Comparison of ENCODE assay signal across 26 cellular contexts in the genomic region with DNA sequence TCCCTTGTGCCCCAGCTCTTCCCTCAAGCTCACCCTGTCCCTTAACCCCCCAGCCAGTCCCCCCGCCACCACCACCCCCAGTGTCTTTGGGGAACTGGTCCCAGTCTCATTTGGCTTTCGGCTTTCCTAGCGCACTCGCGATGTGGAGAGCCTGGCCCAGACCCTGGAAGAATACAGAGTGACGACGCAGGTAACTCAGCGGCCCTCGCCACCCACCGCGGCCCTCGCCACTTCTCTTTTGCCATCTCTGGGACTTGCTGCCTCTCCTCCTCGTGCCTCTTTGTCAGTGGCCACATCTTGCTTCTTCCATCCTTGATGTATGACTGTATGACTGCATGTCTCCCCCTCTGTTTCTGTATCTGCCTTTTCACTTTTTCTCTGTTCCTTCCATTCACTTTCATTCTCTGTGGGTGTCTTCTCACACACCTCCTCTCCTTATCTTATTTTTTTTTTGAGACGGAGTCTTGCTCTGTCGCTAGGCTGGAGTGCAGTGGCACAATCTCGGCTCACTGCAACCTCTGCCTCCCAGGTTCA. TPM values are rescaled to one million over a fixed set of nuclear protein-coding genes. Genes with fewer than 3 reads are reported as not detected.
"Had no signal": no experiment of that assay in that cellular context is flagged by ENCODE, and none has a peak within 500 bp of the region (broad histone marks: within the 10 kb centered on the region; RNA-seq: fewer than 3 reads in every experiment).

No MANE protein-coding gene starts in this region.

- H3K27ac ChIP-seq: brain microvascular endothelial cell, coronary artery, esophagus muscularis mucosa, left ventricle myocardium inferior, prostate gland, skin epidermis had no signal

- H3K4me1 ChIP-seq: esophagus muscularis mucosa, left ventricle myocardium inferior, prostate gland had no signal

- H3K27me3 ChIP-seq: brain microvascular endothelial cell had no signal

- H3K27ac Mint-ChIP-seq: activated B cell treated with CpG ODN at 0.5 μM for 24 hours, memory B cell, natural killer cell, type B pancreatic cell had no signal

- H3K4me3 ChIP-seq: coronary artery, esophagus muscularis mucosa, left ventricle myocardium inferior, mucosa of descending colon, prostate gland, skin epidermis had no signal

- H3K9me3 Mint-ChIP-seq: activated B cell treated with CpG ODN at 0.5 μM for 24 hours; activated CD4-positive, alpha-beta T cell treated with anti-CD3 and anti-CD28 coated beads, Interleukin-2, amount 10 ng/mL, durations not matched to agents 24 days and 14 days; central memory CD8-positive, alpha-beta T cell; natural killer cell; type B pancreatic cell had no signal

- H3K36me3 Mint-ChIP-seq: memory B cell, natural killer cell, type B pancreatic cell had no signal

- H3K27me3 Mint-ChIP-seq: activated B cell treated with CpG ODN at 0.5 μM for 24 hours; activated CD4-positive, alpha-beta T cell treated with anti-CD3 and anti-CD28 coated beads, Interleukin-2, amount 10 ng/mL, durations not matched to agents 24 days and 14 days; central memory CD8-positive, alpha-beta T cell; memory B cell had no signal

- H3K4me3 Mint-ChIP-seq: activated B cell treated with CpG ODN at 0.5 μM for 24 hours; central memory CD8-positive, alpha-beta T cell; memory B cell; natural killer cell; type B pancreatic cell had no signal

- H3K36me3 ChIP-seq: brain microvascular endothelial cell, esophagus muscularis mucosa, left ventricle myocardium inferior, prostate gland had no signal

- H3K9me3 ChIP-seq: esophagus muscularis mucosa, left ventricle myocardium inferior, mucosa of descending colon, prostate gland had no signal

- DNase-seq: activated B cell treated with CpG ODN at 0.5 μM for 24 hours; activated CD4-positive, alpha-beta T cell treated with anti-CD3 and anti-CD28 coated beads, Interleukin-2, amount 10 ng/mL, durations not matched to agents 24 days and 14 days; activated T-cell treated with anti-CD3 and anti-CD28 coated beads, Interleukin-2, amount 50 U/mL, for 1 hour; anterior cingulate cortex; brain microvascular endothelial cell; effector CD4-positive, alpha-beta T cell; hypothalamus; left ventricle myocardium inferior; mucosa of descending colon; natural killer cell; right cardiac atrium; stimulated activated CD4-positive, alpha-beta T cell treated with anti-CD3 and anti-CD28 coated beads, Interleukin-15, amount 100 ng/mL, for 24 hours; stimulated activated CD4-positive, alpha-beta T cell treated with anti-CD3 and anti-CD28 coated beads, Interleukin-4, amount 100 ng/mL, for 1 hour; stimulated activated naive CD8-positive, alpha-beta T cell treated with anti-CD3 and anti-CD28 coated beads, Interleukin-15, Interleukin-2, amounts not matched to agents 100 U/mL and 50 U/mL, for 24 hours had no signal

RNA-seq across cellular contexts. Expression of a gene that starts 15.7 kb away (rescaled TPM):
- total RNA-seq: activated B cell treated with CpG ODN at 0.5 μM for 24 hours; activated CD4-positive, alpha-beta T cell treated with anti-CD3 and anti-CD28 coated beads, Interleukin-2, amount 10 ng/mL, durations not matched to agents 24 days and 14 days; esophagus muscularis mucosa; glomerular endothelial cell; kidney epithelial cell; left ventricle myocardium inferior; mucosa of descending colon; natural killer cell; omental fat pad; prostate gland; right cardiac atrium; T-helper 2 cell treated with Interferon-gamma antibody and Interleukin-4, amounts not matched to agents 100 ng/mL and 5 ng/mL, for 36 hours; temporal lobe had no signal
- polyA plus RNA-seq: right cardiac atrium had no signal

RNA-seq across cellular contexts. Expression of a gene that starts 17.6 kb away (rescaled TPM):
- total RNA-seq: activated B cell treated with CpG ODN at 0.5 μM for 24 hours; activated CD4-positive, alpha-beta T cell treated with anti-CD3 and anti-CD28 coated beads, Interleukin-2, amount 10 ng/mL, durations not matched to agents 24 days and 14 days; esophagus muscularis mucosa; glomerular endothelial cell; kidney epithelial cell; mucosa of descending colon; natural killer cell; omental fat pad; prostate gland; right cardiac atrium; T-helper 2 cell treated with Interferon-gamma antibody and Interleukin-4, amounts not matched to agents 100 ng/mL and 5 ng/mL, for 36 hours had no signal
- polyA plus RNA-seq: right cardiac atrium had no signal

RNA-seq across cellular contexts. Expression of a gene that starts 19.5 kb away (rescaled TPM):
- total RNA-seq: activated CD4-positive, alpha-beta T cell treated with anti-CD3 and anti-CD28 coated beads, Interleukin-2, amount 10 ng/mL, durations not matched to agents 24 days and 14 days; esophagus muscularis mucosa; glomerular endothelial cell; kidney epithelial cell; left ventricle myocardium inferior; mucosa of descending colon; right cardiac atrium; temporal lobe had no signal
- polyA plus RNA-seq: right cardiac atrium had no signal

RNA-seq across cellular contexts. Expression of a gene that starts 33.8 kb away (rescaled TPM):
- total RNA-seq: glomerular endothelial cell, kidney epithelial cell, natural killer cell had no signal

RNA-seq across cellular contexts. Expression of a gene that starts 43.9 kb away (rescaled TPM):
- total RNA-seq: activated CD4-positive, alpha-beta T cell treated with anti-CD3 and anti-CD28 coated beads, Interleukin-2, amount 10 ng/mL, durations not matched to agents 24 days and 14 days; left ventricle myocardium inferior; natural killer cell; omental fat pad; T-helper 2 cell treated with Interferon-gamma antibody and Interleukin-4, amounts not matched to agents 100 ng/mL and 5 ng/mL, for 36 hours; temporal lobe had no signal
